ENCODE assay signal across 33 cellular contexts in genomic region chr14:94445003-94445402, GRCh38. TPM values are rescaled to one million over a fixed set of nuclear protein-coding genes. Genes with fewer than 3 reads are reported as not detected.
"Had no signal": no experiment of that assay in that cellular context is flagged by ENCODE, and none has a peak within 500 bp of the region (broad histone marks: within the 10 kb centered on the region; RNA-seq: fewer than 3 reads in every experiment).

No MANE protein-coding gene starts in this region.

- H3K9ac ChIP-seq: neural progenitor cell, parathyroid adenoma had no signal

- DNase-seq: naive thymus-derived CD4-positive, alpha-beta T cell; natural killer cell; occipital lobe; ovary; posterior cingulate gyrus; psoas muscle; right cardiac atrium; spleen; stimulated activated CD4-positive, alpha-beta T cell treated with anti-CD3 and anti-CD28 coated beads, Interleukin-12 subunit alpha, Interleukin-12 subunit beta, amount 100 ng/mL, for 4 hours; stimulated activated CD4-positive, alpha-beta T cell treated with anti-CD3 and anti-CD28 coated beads, Interleukin-1b, Interleukin-23, amount 100 ng/mL, for 48 hours; stimulated activated CD4-positive, alpha-beta T cell treated with anti-CD3 and anti-CD28 coated beads, Interleukin-4, amount 100 ng/mL, for 1 hour; stimulated activated CD4-positive, alpha-beta T cell treated with anti-CD3 and anti-CD28 coated beads, Interleukin-4, amount 100 ng/mL, for 4 hours; stimulated activated CD8-positive, alpha-beta memory T cell treated with anti-CD3 and anti-CD28 coated beads, Interleukin-4, amount 100 ng/mL, for 48 hours; stimulated activated naive CD4-positive, alpha-beta T cell; stimulated activated naive CD8-positive, alpha-beta T cell treated with anti-CD3 and anti-CD28 coated beads, Interleukin-15, amount 100 ng/mL, for 72 hours; stimulated activated naive CD8-positive, alpha-beta T cell treated with anti-CD3 and anti-CD28 coated beads, Interleukin-15, Interleukin-2, amounts not matched to agents 100 U/mL and 50 U/mL, for 24 hours; substantia nigra; testis; tibial artery; transverse colon; upper lobe of right lung had no signal

- H3K36me3 ChIP-seq: neural progenitor cell, ovary, spleen, suprapubic skin, tibial artery, transverse colon, upper lobe of right lung, vagina had no signal

- H2AFZ ChIP-seq: neural progenitor cell, parathyroid adenoma had no signal

- H3K4me3 ChIP-seq: neural progenitor cell, ovary, psoas muscle, skin epidermis, smooth muscle cell, spleen, suprapubic skin, testis, tibial artery, transverse colon, upper lobe of right lung, vagina had no signal

- H3K4me2 ChIP-seq: neural progenitor cell, smooth muscle cell had no signal

- H3K9me3 ChIP-seq: ovary, psoas muscle, spleen, suprapubic skin, testis, tibial artery, transverse colon, upper lobe of right lung, vagina had no signal

- FAIRE-seq: urothelium cell line had no signal

- H3K79me2 ChIP-seq: parathyroid adenoma had no signal

- H3K4me1 ChIP-seq: neural progenitor cell, psoas muscle, spleen, testis, tibial artery, transverse colon, upper lobe of right lung had no signal

- H3K27ac ChIP-seq: neural progenitor cell, ovary, parathyroid adenoma, psoas muscle, skin epidermis, spleen, suprapubic skin, testis, tibial artery, transverse colon, upper lobe of right lung, vagina had no signal

- H3K27me3 ChIP-seq: neural progenitor cell, ovary, suprapubic skin, testis, tibial artery, transverse colon, vagina had no signal

- ATAC-seq: naive thymus-derived CD4-positive, alpha-beta T cell; natural killer cell; psoas muscle; right cardiac atrium; sciatic nerve; stimulated activated memory B cell treated with anti-CD40 and anti-IgM and Interleukin-4, amounts not matched to agents 10 μg/mL and 1 μg/mL and 100 μg/mL, for 72 hours; stimulated activated naive CD8-positive, alpha-beta T cell treated with anti-CD3 and anti-CD28 coated beads, Interleukin-15, amount 100 ng/mL, for 72 hours; stimulated activated naive CD8-positive, alpha-beta T cell treated with anti-CD3 and anti-CD28 coated beads, Interleukin-15, Interleukin-2, amounts not matched to agents 100 U/mL and 50 U/mL, for 24 hours; upper lobe of right lung had no signal

RNA-seq across cellular contexts. Expression of gene SERPINA11, which starts 7.6 kb away (rescaled TPM):
- total RNA-seq: naive thymus-derived CD4-positive, alpha-beta T cell; natural killer cell; occipital lobe; ovary; psoas muscle; renal cortical epithelial cell; right cardiac atrium; sciatic nerve; smooth muscle cell; spleen; suprapubic skin; testis; upper lobe of right lung; vagina had no signal
- polyA plus RNA-seq: naive thymus-derived CD4-positive, alpha-beta T cell; neural cell; ovary; psoas muscle; right cardiac atrium; smooth muscle cell; spleen had no signal

RNA-seq across cellular contexts. Expression of gene SERPINA9, which starts 31.0 kb away (rescaled TPM):
- total RNA-seq: naive thymus-derived CD4-positive, alpha-beta T cell; natural killer cell; occipital lobe; ovary; progenitor cell of endocrine pancreas; psoas muscle; renal cortical epithelial cell; right cardiac atrium; sciatic nerve; smooth muscle cell; spleen; testis; transverse colon; upper lobe of right lung had no signal
- polyA plus RNA-seq: naive thymus-derived CD4-positive, alpha-beta T cell; neural cell; ovary; psoas muscle; right cardiac atrium; smooth muscle cell had no signal

RNA-seq across cellular contexts. Expression of gene SERPINA1, which starts 56.6 kb away (rescaled TPM):
- polyA plus RNA-seq: neural cell had no signal
